In the genomic region with DNA sequence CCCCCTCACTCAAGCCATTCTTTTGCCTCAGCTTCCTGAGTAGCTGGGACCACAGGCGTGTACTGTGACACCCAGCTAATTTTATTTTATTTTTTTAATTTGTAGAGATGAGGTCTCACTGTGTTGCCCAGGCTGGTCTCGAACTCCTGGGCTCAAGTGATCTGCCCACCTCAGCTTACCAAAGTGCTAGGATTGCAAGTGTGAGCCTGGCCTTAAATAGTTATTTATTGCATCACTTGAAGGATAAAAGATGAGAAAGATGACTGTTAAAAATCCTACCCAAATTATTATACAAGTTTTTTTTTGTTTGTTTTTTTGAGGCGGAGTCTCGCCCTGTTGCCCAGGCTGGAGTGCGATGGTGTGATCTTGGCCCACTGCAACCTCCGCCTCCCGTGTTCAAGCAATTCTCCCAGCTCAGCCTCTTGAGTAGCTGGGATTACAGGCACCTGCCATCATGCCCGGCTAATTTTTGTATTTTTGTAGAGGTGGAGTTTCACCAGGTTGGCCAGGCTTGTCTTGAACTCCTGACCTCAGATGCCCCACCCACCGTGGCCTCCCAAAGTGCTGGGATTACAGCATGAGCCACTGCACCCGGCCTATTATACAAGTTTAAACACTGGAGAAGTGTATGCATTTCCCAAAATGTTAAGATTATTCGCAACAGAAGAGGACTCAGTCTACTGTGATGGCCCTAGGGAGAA, we compare ENCODE assay signal across 17 cellular contexts. TPM values are rescaled to one million over a fixed set of nuclear protein-coding genes. Genes with fewer than 3 reads are reported as not detected.
DNase-seq lines count a peak whose midpoint lies in the region; ATAC-seq, FAIRE-seq and TF ChIP-seq lines count a peak whose summit lies in the region.
"Had no signal": no experiment of that assay in that cellular context is flagged by ENCODE, and none has a peak within 500 bp of the region (broad histone marks: within the 10 kb centered on the region; RNA-seq: fewer than 3 reads in every experiment).

No MANE protein-coding gene starts in this region.

- peaks cover 41% of the 10 kb centered on the region for H3K4me1 Mint-ChIP-seq in activated T-helper 1 cell treated with anti-CD3 and anti-CD28 coated beads, Interleukin-12 subunit alpha, Interleukin-12 subunit beta, Interleukin-2, Interleukin-4 antibody, amounts not matched to agents 30 ng/mL and 10 ng/mL and 1 ng/mL, durations not matched to agents 14 hours and 24 hours and 36 hours (ENCODE audit: low read depth)

- H3K27ac Mint-ChIP-seq in activated T-helper 1 cell treated with anti-CD3 and anti-CD28 coated beads, Interleukin-12 subunit alpha, Interleukin-12 subunit beta, Interleukin-2, Interleukin-4 antibody, amounts not matched to agents 30 ng/mL and 10 ng/mL and 1 ng/mL, durations not matched to agents 14 hours and 24 hours and 36 hours = no peak overlapping the region
- H3K27ac Mint-ChIP-seq: memory B cell had no signal

- intact Hi-C loops in cardiac septum (cut with DNase I) (no loop called here), left ventricle myocardium superior (cut with micrococcal nuclease) (no loop called here), left lung (cut with DNase I) (no loop called here)
- intact Hi-C loops in activated T-helper 1 cell treated with anti-CD3 and anti-CD28 coated beads, Interleukin-12 subunit alpha, Interleukin-12 subunit beta, Interleukin-2, Interleukin-4 antibody, amounts not matched to agents 30 ng/mL and 10 ng/mL and 1 ng/mL, durations not matched to agents 14 hours and 24 hours and 36 hours (cut with micrococcal nuclease) = loop anchor here (10.0 kb wide), 1 partner anchor 150 kb away; no protein-coding TSS in a partner anchor

- H3K4me1 ChIP-seq in left lung (peaks cover 15 to 41% of the 10 kb centered on the region in 2 donors), thoracic aorta (ENCODE audit: control insufficient read depth in 1 of 2, low read depth in 2 of 2) (peaks cover 16 to 36% of the 10 kb centered on the region in 2 donors)
- H3K4me1 ChIP-seq: colonic mucosa had no signal

- no peak for FAIRE-seq in urothelium cell line (lab: Jason Lieb, UNC)
- FAIRE-seq: HTR-8/SVneo had no signal

- ATAC-seq in left ventricle myocardium superior (no peak), left lung (no peak), thoracic aorta (ENCODE audit: insufficient number of reproducible peaks, low FRiP score, low read depth) (no peak)

- H3K9me3 ChIP-seq in left lung = no peaks in the 10 kb centered on the region
- no peaks in the 10 kb centered on the region for H3K9me3 ChIP-seq in thoracic aorta
- H3K9me3 ChIP-seq: colonic mucosa, HAP-1 had no signal

- no peak overlapping the region for H3K27ac ChIP-seq in left lung
- H3K27ac ChIP-seq in thoracic aorta = peak overlapping the region; percentile 29 to 71
- H3K27ac ChIP-seq: colonic mucosa, parathyroid adenoma had no signal

- H3K4me3 Mint-ChIP-seq in activated T-helper 1 cell treated with anti-CD3 and anti-CD28 coated beads, Interleukin-12 subunit alpha, Interleukin-12 subunit beta, Interleukin-2, Interleukin-4 antibody, amounts not matched to agents 30 ng/mL and 10 ng/mL and 1 ng/mL, durations not matched to agents 14 hours and 24 hours and 36 hours = peak overlapping the region; percentile 96
- H3K4me3 Mint-ChIP-seq: memory B cell had no signal

- H3K9me3 Mint-ChIP-seq in activated T-helper 1 cell treated with anti-CD3 and anti-CD28 coated beads, Interleukin-12 subunit alpha, Interleukin-12 subunit beta, Interleukin-2, Interleukin-4 antibody, amounts not matched to agents 30 ng/mL and 10 ng/mL and 1 ng/mL, durations not matched to agents 14 hours and 24 hours and 36 hours = peaks cover 3% of the 10 kb centered on the region
- H3K9me3 Mint-ChIP-seq: activated naive CD8-positive, alpha-beta T cell treated with anti-CD3 and anti-CD28 coated beads, Interleukin-2, amount 10 ng/mL, durations not matched to agents 7 days and 5 days; memory B cell had no signal

- peaks cover 28% of the 10 kb centered on the region for H3K36me3 Mint-ChIP-seq in activated T-helper 1 cell treated with anti-CD3 and anti-CD28 coated beads, Interleukin-12 subunit alpha, Interleukin-12 subunit beta, Interleukin-2, Interleukin-4 antibody, amounts not matched to agents 30 ng/mL and 10 ng/mL and 1 ng/mL, durations not matched to agents 14 hours and 24 hours and 36 hours (ENCODE audit: low read depth)

- DNase-seq in cardiac septum (ENCODE audit: low spot score) (peak; percentile 39), left ventricle myocardium superior (no peak), left lung (peak; percentile 13 to 27), thoracic aorta (ENCODE audit: low spot score) (no peak), urothelium cell line (ENCODE audit: low spot score) (no peak), A172 (ENCODE audit: low spot score) (no peak), GF-D8 (lab: John Stamatoyannopoulos, UW) (no peak)
- no peak for DNase-seq in activated T-helper 1 cell treated with anti-CD3 and anti-CD28 coated beads, Interleukin-12 subunit alpha, Interleukin-12 subunit beta, Interleukin-2, Interleukin-4 antibody, amounts not matched to agents 30 ng/mL and 10 ng/mL and 1 ng/mL, durations not matched to agents 14 hours and 24 hours and 36 hours (ENCODE audit: low spot score)
- DNase-seq: activated naive CD8-positive, alpha-beta T cell treated with anti-CD3 and anti-CD28 coated beads, Interleukin-2, amount 10 ng/mL, durations not matched to agents 7 days and 5 days; colonic mucosa; NCI-H1092 treated with DMSO at 0.1 percent for 48 hours; NCI-H345; stimulated activated CD4-positive, alpha-beta T cell treated with anti-CD3 and anti-CD28 coated beads, Interleukin-2, amount 100 ng/mL, for 24 hours had no signal

- H3K36me3 ChIP-seq in left lung (peaks cover 0 to 45% of the 10 kb centered on the region in 2 donors), thoracic aorta (peaks cover 19% of the 10 kb centered on the region)

- no peaks in the 10 kb centered on the region for H3K27me3 Mint-ChIP-seq in activated T-helper 1 cell treated with anti-CD3 and anti-CD28 coated beads, Interleukin-12 subunit alpha, Interleukin-12 subunit beta, Interleukin-2, Interleukin-4 antibody, amounts not matched to agents 30 ng/mL and 10 ng/mL and 1 ng/mL, durations not matched to agents 14 hours and 24 hours and 36 hours (ENCODE audit: insufficient read depth)
- H3K27me3 Mint-ChIP-seq: activated naive CD8-positive, alpha-beta T cell treated with anti-CD3 and anti-CD28 coated beads, Interleukin-2, amount 10 ng/mL, durations not matched to agents 7 days and 5 days; memory B cell had no signal

- H3K27me3 ChIP-seq in left lung = no peaks in the 10 kb centered on the region
- no peaks in the 10 kb centered on the region for H3K27me3 ChIP-seq in thoracic aorta (replicated peaks; ENCODE audit: insufficient read depth)
- H3K27me3 ChIP-seq: colonic mucosa had no signal

- TF ChIP-seq CTCF in left lung (IDR thresholded peaks at IDR 0.05) = no peak
- TF ChIP-seq CTCF in thoracic aorta (IDR thresholded peaks at IDR 0.05) = no peak

- no peak overlapping the region for H3K4me3 ChIP-seq in left lung
- H3K4me3 ChIP-seq in thoracic aorta = no peak overlapping the region
- H3K4me3 ChIP-seq: colonic mucosa had no signal

RNA-seq across cellular contexts. Expression of a gene that starts 2.3 kb away (rescaled TPM):
- total RNA-seq in cardiac septum (29.8 TPM), left ventricle myocardium superior (38.6 TPM), left lung (10 to 100 TPM; 24.5 to 33.3 TPM), thoracic aorta (10 to 100 TPM; 14.6 to 76.9 TPM)
- 106 and 108 TPM in 2 replicates for total RNA-seq in activated T-helper 1 cell treated with anti-CD3 and anti-CD28 coated beads, Interleukin-12 subunit alpha, Interleukin-12 subunit beta, Interleukin-2, Interleukin-4 antibody, amounts not matched to agents 30 ng/mL and 10 ng/mL and 1 ng/mL, durations not matched to agents 14 hours and 24 hours and 36 hours
- total RNA-seq in A172 (2014; rRNA removed; shearing (Covaris generic)) = 69.8 and 102 TPM in 2 replicates

RNA-seq across cellular contexts. Expression of a gene that starts 9.6 kb away (rescaled TPM):
- total RNA-seq in cardiac septum = 9.8 TPM
- 13.3 TPM for total RNA-seq in left ventricle myocardium superior
- 32.5 and 35.7 TPM in 2 replicates for total RNA-seq in activated T-helper 1 cell treated with anti-CD3 and anti-CD28 coated beads, Interleukin-12 subunit alpha, Interleukin-12 subunit beta, Interleukin-2, Interleukin-4 antibody, amounts not matched to agents 30 ng/mL and 10 ng/mL and 1 ng/mL, durations not matched to agents 14 hours and 24 hours and 36 hours
- 10 to 100 TPM; 17.2 to 34.4 TPM for total RNA-seq in left lung
- 10 to 100 TPM; 57.0 to 90.7 TPM for total RNA-seq in thoracic aorta
- 14.8 and 23.1 TPM in 2 replicates for total RNA-seq in A172 (2014; rRNA removed; shearing (Covaris generic))

RNA-seq across cellular contexts. Expression of a gene that starts 25.1 kb away (rescaled TPM):
- total RNA-seq in cardiac septum = 30.9 TPM
- total RNA-seq in left ventricle myocardium superior = 28.2 TPM
- 136 and 138 TPM in 2 replicates for total RNA-seq in activated T-helper 1 cell treated with anti-CD3 and anti-CD28 coated beads, Interleukin-12 subunit alpha, Interleukin-12 subunit beta, Interleukin-2, Interleukin-4 antibody, amounts not matched to agents 30 ng/mL and 10 ng/mL and 1 ng/mL, durations not matched to agents 14 hours and 24 hours and 36 hours
- 10 to 100 TPM; 37.1 to 47.1 TPM for total RNA-seq in left lung
- 10 to 100 TPM; 31.8 to 61.3 TPM for total RNA-seq in thoracic aorta
- total RNA-seq in A172 (2014; rRNA removed; shearing (Covaris generic)) = 77.4 and 117 TPM in 2 replicates

RNA-seq across cellular contexts. Expression of a gene that starts 31.7 kb away (rescaled TPM):
- total RNA-seq in cardiac septum = not detected
- total RNA-seq in left ventricle myocardium superior = not detected
- total RNA-seq in activated T-helper 1 cell treated with anti-CD3 and anti-CD28 coated beads, Interleukin-12 subunit alpha, Interleukin-12 subunit beta, Interleukin-2, Interleukin-4 antibody, amounts not matched to agents 30 ng/mL and 10 ng/mL and 1 ng/mL, durations not matched to agents 14 hours and 24 hours and 36 hours = 1.5 and 1.8 TPM in 2 replicates
- total RNA-seq in left lung = not detected
- not detected for total RNA-seq in thoracic aorta
- total RNA-seq in A172 (2014; rRNA removed; shearing (Covaris generic)) = 0.41 TPM in 1 of 2 replicates, not detected in the other
- total RNA-seq: colonic mucosa had no signal

Comparison
In these comparisons a context has a peak if more than half of its experiments do, and no peak if none do; other contexts are left out.
1. DNase-seq: peak in cardiac septum (single experiment) and left lung (2 of 2); none in left ventricle myocardium superior (single experiment), activated T-helper 1 cell treated with anti-CD3 and anti-CD28 coated beads, Interleukin-12 subunit alpha, Interleukin-12 subunit beta, Interleukin-2, Interleukin-4 antibody, amounts not matched to agents 30 ng/mL and 10 ng/mL and 1 ng/mL, durations not matched to agents 14 hours and 24 hours and 36 hours (single experiment), thoracic aorta (single experiment), urothelium cell line (single experiment), A172 (single experiment) and GF-D8 (single experiment).
2. H3K27ac ChIP-seq: peak in thoracic aorta (2 of 2); none in left lung (0 of 2).